In genomic region chr22:50316114-50317065, GRCh38 we compare ENCODE assay signal across 16 cellular contexts.
"Had no signal": no experiment of that assay in that cellular context is flagged by ENCODE, and none has a peak within 500 bp of the region (broad histone marks: within the 10 kb centered on the region; RNA-seq: fewer than 3 reads in every experiment).

No MANE protein-coding gene starts in this region.

- H3K36me3 ChIP-seq: right lobe of liver, transverse colon had no signal

- H3K4me2 ChIP-seq: hepatocyte had no signal

- H3K27ac ChIP-seq: body of pancreas, coronary artery, gastroesophageal sphincter, hepatocyte, right lobe of liver, transverse colon had no signal

- H3K4me3 ChIP-seq: body of pancreas, coronary artery, gastroesophageal sphincter, hepatocyte, right lobe of liver, transverse colon had no signal

- H3K27me3 ChIP-seq: body of pancreas, gastroesophageal sphincter, hepatocyte, right lobe of liver, transverse colon had no signal

- H3K4me1 ChIP-seq: body of pancreas, right lobe of liver had no signal

- H3K9me3 ChIP-seq: body of pancreas, gastroesophageal sphincter, right lobe of liver, transverse colon had no signal

- H2AFZ ChIP-seq: hepatocyte had no signal

- ATAC-seq: activated T-helper 17 cell treated with anti-CD3 and anti-CD28 coated beads, Interleukin-2, amount 50 U/mL, for 72 hours; body of pancreas; gastroesophageal sphincter; right lobe of liver had no signal

- DNase-seq: activated CD4-positive, alpha-beta T cell treated with anti-CD3 and anti-CD28 coated beads, Interleukin-2, amount 10 ng/mL, durations not matched to agents 7 days and 5 days; activated CD4-positive, CD25-positive, alpha-beta regulatory T cell; activated naive CD4-positive, alpha-beta T cell treated with anti-CD3 and anti-CD28 coated beads for 36 hours; activated T-cell treated with anti-CD3 and anti-CD28 coated beads for 4 hours; amniotic stem cell; body of pancreas; central memory CD4-positive, alpha-beta T cell; effector CD8-positive, alpha-beta T cell; stimulated activated CD4-positive, alpha-beta T cell treated with anti-CD3 and anti-CD28 coated beads, Interleukin-1b, Interleukin-23, amount 100 ng/mL, for 48 hours; stimulated activated naive B cell treated with anti-CD40 and anti-IgM and Interleukin-4, amounts not matched to agents 10 μg/mL and 1 μg/mL and 100 μg/mL, for 72 hours; transverse colon had no signal

- H3K79me2 ChIP-seq: hepatocyte had no signal
